Comparison of ENCODE assay signal across 26 cellular contexts in the genomic region with DNA sequence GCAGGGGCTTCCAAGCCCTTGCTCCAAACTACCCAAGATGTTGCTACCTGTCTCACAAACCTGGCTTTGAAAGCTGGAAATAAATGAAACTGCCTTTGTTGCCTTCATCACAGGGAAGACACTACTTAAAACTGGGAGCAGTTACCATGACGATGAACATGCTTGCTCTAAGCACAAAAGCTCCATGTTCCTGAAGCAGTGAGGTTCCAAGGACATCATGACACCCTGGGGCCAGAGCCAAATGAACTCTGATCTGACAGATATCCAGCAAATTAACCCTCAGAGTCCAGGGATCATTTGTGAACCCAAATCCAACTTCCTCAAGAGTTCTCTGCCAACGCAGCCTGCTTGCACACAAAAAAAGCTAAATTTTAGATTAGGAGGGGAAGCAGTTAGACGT. TPM values are rescaled to one million over a fixed set of nuclear protein-coding genes. Genes with fewer than 3 reads are reported as not detected.
"Had no signal": no experiment of that assay in that cellular context is flagged by ENCODE, and none has a peak within 500 bp of the region (broad histone marks: within the 10 kb centered on the region; RNA-seq: fewer than 3 reads in every experiment).

No MANE protein-coding gene starts in this region.

- H3K27me3 ChIP-seq: brain microvascular endothelial cell had no signal

- DNase-seq: activated CD4-positive, alpha-beta T cell treated with anti-CD3 and anti-CD28 coated beads for 48 hours; activated CD4-positive, alpha-beta T cell treated with anti-CD3 and anti-CD28 coated beads, Interleukin-2, amount 50 U/mL, for 4 hours; activated CD4-positive, CD25-positive, alpha-beta regulatory T cell treated with anti-CD3 and anti-CD28 coated beads, Interleukin-2, amount 50 U/mL, for 72 hours; activated CD8-positive, alpha-beta memory T cell treated with anti-CD3 and anti-CD28 coated beads, Interleukin-2, amount 50 U/mL, for 48 hours; activated CD8-positive, alpha-beta T cell treated with anti-CD3 and anti-CD28 coated beads, Interleukin-2, amount 10 ng/mL, durations not matched to agents 7 days and 5 days; activated effector memory CD4-positive, alpha-beta T cell treated with anti-CD3 and anti-CD28 coated beads, Interleukin-2, amount 50 U/mL, for 16 hours; activated naive CD4-positive, alpha-beta T cell treated with Interleukin-2 at 50 U/mL for 16 hours; activated naive CD8-positive, alpha-beta T cell treated with anti-CD3 and anti-CD28 coated beads, Interleukin-2, amount 50 U/mL, for 24 hours; activated T-cell treated with anti-CD3 and anti-CD28 coated beads, Interleukin-2, amount 50 U/mL, for 1 hour; amygdala; brain microvascular endothelial cell; Karpas-422; MM.1S; NCI-H1105; NCI-H1436; NCI-H1694 treated with DMSO at 0.1 percent for 48 hours; NCI-H2029 treated with DMSO at 0.1 percent for 48 hours; NCI-H510A treated with DMSO at 0.1 percent for 48 hours; NCI-H69; NK-92 treated with Interleukin-12 subunit alpha and Interleukin-12 subunit beta, amount 100 ng/mL, for 24 hours; SHP77 treated with DMSO at 0.1 percent for 48 hours had no signal

- H3K27ac ChIP-seq: brain microvascular endothelial cell had no signal

- ATAC-seq: activated CD8-positive, alpha-beta T cell treated with anti-CD3 and anti-CD28 coated beads, Interleukin-2, amount 10 ng/mL, durations not matched to agents 7 days and 5 days; activated naive CD4-positive, alpha-beta T cell treated with anti-CD3 and anti-CD28 coated beads, Interleukin-2, amount 50 U/mL, for 72 hours; activated naive CD8-positive, alpha-beta T cell treated with anti-CD3 and anti-CD28 coated beads, Interleukin-2, amount 50 U/mL, for 24 hours; WTC11 had no signal

- H3K36me3 ChIP-seq: brain microvascular endothelial cell had no signal

- FAIRE-seq: astrocyte had no signal

RNA-seq across cellular contexts. Expression of gene CAMKV, which starts 24.0 kb away (rescaled TPM):
- total RNA-seq: activated CD8-positive, alpha-beta T cell treated with anti-CD3 and anti-CD28 coated beads, Interleukin-2, amount 10 ng/mL, durations not matched to agents 7 days and 5 days; cardiac septum had no signal

RNA-seq across cellular contexts. Expression of gene CDHR4, which starts 46.0 kb away (rescaled TPM):
- total RNA-seq: activated CD8-positive, alpha-beta T cell treated with anti-CD3 and anti-CD28 coated beads, Interleukin-2, amount 10 ng/mL, durations not matched to agents 7 days and 5 days; astrocyte; cardiac septum; SK-MEL-5 had no signal
